21 cellular contexts compared by ENCODE assay signal in genomic region chr15:33026614-33027013, GRCh38.
DNase-seq lines count a peak whose midpoint lies in the region; ATAC-seq, FAIRE-seq and TF ChIP-seq lines count a peak whose summit lies in the region.
"Had no signal": no experiment of that assay in that cellular context is flagged by ENCODE, and none has a peak within 500 bp of the region (broad histone marks: within the 10 kb centered on the region; RNA-seq: fewer than 3 reads in every experiment).

No MANE protein-coding gene starts in this region.

- H3K9me3 Mint-ChIP-seq in endodermal cell: no peaks in the 10 kb centered on the region
- H3K9me3 Mint-ChIP-seq: activated B cell treated with CpG ODN at 0.5 μM for 24 hours; activated CD4-positive, alpha-beta memory T cell treated with anti-CD3 and anti-CD28 coated beads for 36 hours; natural killer cell had no signal

- H3K27ac Mint-ChIP-seq in endodermal cell: no peak overlapping the region
- H3K27ac Mint-ChIP-seq: activated B cell treated with CpG ODN at 0.5 μM for 24 hours; activated CD4-positive, alpha-beta memory T cell treated with anti-CD3 and anti-CD28 coated beads for 36 hours; natural killer cell had no signal

- no peaks in the 10 kb centered on the region for H3K36me3 ChIP-seq in SJCRH30
- H3K36me3 ChIP-seq in small intestine (ENCODE audit: control insufficient read depth in 2 of 2, insufficient read depth in 2 of 2, low read length in 2 of 2): no peaks in the 10 kb centered on the region
- H3K36me3 ChIP-seq in endodermal cell (ENCODE audit: control insufficient read depth, insufficient read depth, low read length): no peaks in the 10 kb centered on the region
- H3K36me3 ChIP-seq: SJSA1 had no signal

- H3K4me1 ChIP-seq in SJCRH30 (peaks cover 83% of the 10 kb centered on the region), small intestine (ENCODE audit: control insufficient read depth in 2 of 2, insufficient read depth in 1 of 2, low read depth in 1 of 2, low read length in 1 of 2) (no peaks in the 10 kb centered on the region), endodermal cell (ENCODE audit: control insufficient read depth, insufficient read depth, low read length) (peaks cover 6% of the 10 kb centered on the region)

- ATAC-seq in left colon: peak; percentile 37
- no peak for ATAC-seq in HG02571 (IDR thresholded peaks at IDR 0.05; ENCODE audit: unreplicated experiment)
- ATAC-seq: natural killer cell had no signal

- H3K4me3 ChIP-seq in SJCRH30 (no peak overlapping the region), small intestine (ENCODE audit: low read depth in 1 of 2, low read length in 2 of 2) (no peak overlapping the region), endodermal cell (ENCODE audit: low read length) (no peak overlapping the region)
- H3K4me3 ChIP-seq: SJSA1 had no signal

- 14 to 17% (median 16%) methylated on average over 2 of the region's 2 CpGs for WGBS in small intestine, 3 donors
- WGBS in endodermal cell (ENCODE audit: insufficient coverage in 1 of 2, insufficient read length in 1 of 2), 2 experiments: 69 to 83% methylated on average over 2 of the region's 2 CpGs

- H3K27me3 ChIP-seq in SJCRH30 (no peaks in the 10 kb centered on the region), small intestine (ENCODE audit: control insufficient read depth in 2 of 2, insufficient read depth in 2 of 2, low read length in 2 of 2) (no peaks in the 10 kb centered on the region), endodermal cell (ENCODE audit: control insufficient read depth, insufficient read depth, low read length, poor library complexity, severe bottlenecking) (no peaks in the 10 kb centered on the region)
- H3K27me3 ChIP-seq: SJSA1 had no signal

- DNase-seq in NCI-H2171 treated with DMSO at 0.1 percent for 48 hours (lab: John Stamatoyannopoulos, UW) (peak; percentile 31), NCI-H2171 (lab: John Stamatoyannopoulos, UW) (no peak), SJCRH30 (peak in 1 of 2 experiments; percentile 44), left colon (no peak), small intestine (peak; percentile 15), D341Med (ENCODE audit: low spot score) (no peak), endodermal cell (no peak)
- DNase-seq: activated B cell treated with CpG ODN at 0.5 μM for 24 hours; activated CD4-positive, alpha-beta memory T cell treated with anti-CD3 and anti-CD28 coated beads for 36 hours; activated naive CD4-positive, alpha-beta T cell; activated T-cell treated with anti-CD3 and anti-CD28 coated beads for 4 hours; aorta; C1 segment of cervical spinal cord; DMS153; effector memory CD4-positive, alpha-beta T cell; MM.1S; natural killer cell; NCI-H187; NCI-H446 treated with DMSO at 0.1 percent for 48 hours had no signal

- no peak for FAIRE-seq in small intestine (lab: Jason Lieb, UNC)

- no peak overlapping the region for H3K9ac ChIP-seq in endodermal cell (ENCODE audit: extremely low read depth, low read length, poor library complexity, severe bottlenecking)

- no peak overlapping the region for H3K4me3 Mint-ChIP-seq in endodermal cell
- H3K4me3 Mint-ChIP-seq: activated B cell treated with CpG ODN at 0.5 μM for 24 hours; activated CD4-positive, alpha-beta memory T cell treated with anti-CD3 and anti-CD28 coated beads for 36 hours; natural killer cell had no signal

- peaks cover 20% of the 10 kb centered on the region for H3K4me1 Mint-ChIP-seq in endodermal cell
- H3K4me1 Mint-ChIP-seq: activated B cell treated with CpG ODN at 0.5 μM for 24 hours, natural killer cell had no signal

- intact Hi-C loops in left colon (cut with DNase I, micrococcal nuclease): no loop called here

- no peaks in the 10 kb centered on the region for H3K27me3 Mint-ChIP-seq in endodermal cell (ENCODE audit: insufficient read depth)
- H3K27me3 Mint-ChIP-seq: activated CD4-positive, alpha-beta memory T cell treated with anti-CD3 and anti-CD28 coated beads for 36 hours had no signal

- no peaks in the 10 kb centered on the region for H3K9me3 ChIP-seq in SJCRH30 (replicated peaks)
- H3K9me3 ChIP-seq in small intestine (ENCODE audit: control insufficient read depth, low read depth): no peaks in the 10 kb centered on the region
- no peaks in the 10 kb centered on the region for H3K9me3 ChIP-seq in endodermal cell (ENCODE audit: control insufficient read depth, low read length)
- H3K9me3 ChIP-seq: SJSA1 had no signal

- H3K36me3 Mint-ChIP-seq in endodermal cell (ENCODE audit: low read depth): no peaks in the 10 kb centered on the region
- H3K36me3 Mint-ChIP-seq: activated CD4-positive, alpha-beta memory T cell treated with anti-CD3 and anti-CD28 coated beads for 36 hours; natural killer cell had no signal

- peak overlapping the region; percentile 77 for H3K27ac ChIP-seq in SJCRH30
- no peak overlapping the region for H3K27ac ChIP-seq in small intestine (ENCODE audit: low read depth in 1 of 2, low read length in 1 of 2)
- no peak overlapping the region for H3K27ac ChIP-seq in endodermal cell (ENCODE audit: low read depth, low read length)
- H3K27ac ChIP-seq: SJSA1 had no signal

- no peak for TF ChIP-seq CTCF in endodermal cell (conservative IDR thresholded peaks at IDR 0.05)

Comparison
In these comparisons a context has a peak if more than half of its experiments do, and no peak if none do; other contexts are left out.
1. DNase-seq: peak in NCI-H2171 treated with DMSO at 0.1 percent for 48 hours (single experiment) and small intestine (single experiment); none in NCI-H2171 (single experiment), left colon (0 of 2), D341Med (single experiment) and endodermal cell (single experiment).